Comparison of ENCODE assay signal across 21 cellular contexts in the genomic region with DNA sequence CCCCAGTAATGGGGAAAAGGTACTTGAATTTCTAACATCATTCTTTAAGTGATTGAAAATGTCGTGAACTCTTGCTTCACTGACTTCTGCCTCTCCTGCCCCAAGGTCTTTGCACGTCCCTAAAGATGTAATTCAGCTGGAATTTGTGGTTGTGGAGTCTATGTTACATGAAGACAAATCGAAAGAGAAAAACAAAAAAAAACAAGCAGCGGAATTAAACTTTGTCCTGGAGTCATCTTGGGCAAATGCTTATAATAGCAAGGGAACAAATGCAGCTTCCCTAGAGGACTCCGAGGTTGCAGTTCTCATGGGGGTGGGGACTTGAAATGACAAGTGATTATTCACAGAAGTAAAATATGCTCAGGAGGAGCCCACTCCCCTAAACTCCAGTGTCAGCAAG.
DNase-seq lines count a peak whose midpoint lies in the region; ATAC-seq and TF ChIP-seq lines count a peak whose summit lies in the region.
"Had no signal": no experiment of that assay in that cellular context is flagged by ENCODE, and none has a peak within 500 bp of the region (broad histone marks: within the 10 kb centered on the region; RNA-seq: fewer than 3 reads in every experiment).

No MANE protein-coding gene starts in this region.

- no peak overlapping the region for H3K4me3 Mint-ChIP-seq in naive thymus-derived CD8-positive, alpha-beta T cell
- H3K4me3 Mint-ChIP-seq: CD4-positive, CD25-positive, alpha-beta regulatory T cell had no signal

- peaks cover 0 to 9% (median 0%) of the 10 kb centered on the region in 9 donors for H3K9me3 Mint-ChIP-seq in naive thymus-derived CD8-positive, alpha-beta T cell

- no peaks in the 10 kb centered on the region for H3K79me2 ChIP-seq in parathyroid adenoma

- H3K36me3 ChIP-seq in parathyroid adenoma (ENCODE audit: control insufficient read depth, insufficient read depth, low read length) = no peaks in the 10 kb centered on the region
- H3K36me3 ChIP-seq: MG63 had no signal

- ATAC-seq in HG02938 (IDR thresholded peaks at IDR 0.05; ENCODE audit: unreplicated experiment) (no peak), HG03342 (IDR thresholded peaks at IDR 0.05; ENCODE audit: unreplicated experiment) (no peak)
- no peak for ATAC-seq in naive thymus-derived CD8-positive, alpha-beta T cell
- ATAC-seq: foreskin keratinocyte, GM12878, HCT116 had no signal

- H3K4me1 ChIP-seq in parathyroid adenoma = no peaks in the 10 kb centered on the region
- H3K4me1 ChIP-seq: foreskin keratinocyte had no signal

- no peak overlapping the region for H3K9ac ChIP-seq in parathyroid adenoma

- POLR2A ChIA-PET in naive thymus-derived CD8-positive, alpha-beta T cell (lab: Charles Lee) = no interaction called here

- peaks cover 0 to under 1% (median 0%) of the 10 kb centered on the region in 4 donors for H3K4me1 Mint-ChIP-seq in naive thymus-derived CD8-positive, alpha-beta T cell
- H3K4me1 Mint-ChIP-seq: CD4-positive, CD25-positive, alpha-beta regulatory T cell had no signal

- H3K27me3 ChIP-seq in parathyroid adenoma (ENCODE audit: control insufficient read depth, insufficient read depth, low read length) = no peaks in the 10 kb centered on the region
- H3K27me3 ChIP-seq: foreskin keratinocyte, MG63 had no signal

- H3K27me3 Mint-ChIP-seq in naive thymus-derived CD8-positive, alpha-beta T cell = no peaks in the 10 kb centered on the region
- H3K27me3 Mint-ChIP-seq: CD4-positive, CD25-positive, alpha-beta regulatory T cell had no signal

- no peaks in the 10 kb centered on the region for H3K9me3 ChIP-seq in parathyroid adenoma (ENCODE audit: control insufficient read depth, low read length)
- H3K9me3 ChIP-seq: MG63 had no signal

- DNase-seq in GM03348 (ENCODE audit: low spot score) = peak; percentile 7
- DNase-seq in choroid plexus epithelial cell (ENCODE audit: low read depth) = peak; percentile 66
- DNase-seq in iris pigment epithelial cell (ENCODE audit: low read depth) = peak; percentile 73
- no peak for DNase-seq in stimulated activated CD4-positive, alpha-beta T cell treated with anti-CD3 and anti-CD28 coated beads, Interleukin-4, amount 100 ng/mL, for 4 hours
- DNase-seq in naive thymus-derived CD8-positive, alpha-beta T cell = no peak
- DNase-seq: activated CD4-positive, alpha-beta T cell treated with anti-CD3 and anti-CD28 coated beads, Interleukin-2, amount 50 U/mL, for 1 hour; anterior cingulate cortex; CD4-positive, CD25-positive, alpha-beta regulatory T cell; foreskin keratinocyte; GF-D8; MG63; NCI-H1436 treated with DMSO at 0.1 percent for 48 hours; NCI-H2171 treated with DMSO at 0.1 percent for 48 hours; NCI-H748 treated with DMSO at 0.1 percent for 48 hours; SHP77; stimulated activated CD8-positive, alpha-beta memory T cell treated with anti-CD3 and anti-CD28 coated beads, Interleukin-4, amount 100 ng/mL, for 48 hours had no signal

- no peaks in the 10 kb centered on the region for H3K36me3 Mint-ChIP-seq in naive thymus-derived CD8-positive, alpha-beta T cell
- H3K36me3 Mint-ChIP-seq: CD4-positive, CD25-positive, alpha-beta regulatory T cell had no signal

- H3K4me3 ChIP-seq in choroid plexus epithelial cell (ENCODE audit: low read depth, low read length) (no peak overlapping the region), parathyroid adenoma (ENCODE audit: low read depth, low read length) (no peak overlapping the region)
- H3K4me3 ChIP-seq: GM12878, MG63 had no signal

- no peak overlapping the region for H3K27ac Mint-ChIP-seq in naive thymus-derived CD8-positive, alpha-beta T cell
- H3K27ac Mint-ChIP-seq: CD4-positive, CD25-positive, alpha-beta regulatory T cell had no signal

- no peak overlapping the region for H2AFZ ChIP-seq in parathyroid adenoma

- H3K4me2 ChIP-seq in parathyroid adenoma (ENCODE audit: low read length) = no peak overlapping the region

- peak overlapping the region; percentile 24 for H3K27ac ChIP-seq in parathyroid adenoma
- H3K27ac ChIP-seq: foreskin keratinocyte had no signal

- TF ChIP-seq CTCF in choroid plexus epithelial cell (conservative IDR thresholded peaks at IDR 0.05; ENCODE audit: low read depth, low read length) (no peak), parathyroid adenoma (IDR thresholded peaks at IDR 0.05) (no peak)

Comparison
In these comparisons a context has a peak if more than half of its experiments do, and no peak if none do; other contexts are left out.
1. DNase-seq: peak in GM03348 (single experiment), choroid plexus epithelial cell (single experiment) and iris pigment epithelial cell (single experiment); none in stimulated activated CD4-positive, alpha-beta T cell treated with anti-CD3 and anti-CD28 coated beads, Interleukin-4, amount 100 ng/mL, for 4 hours (0 of 2) and naive thymus-derived CD8-positive, alpha-beta T cell (0 of 10).